ENCODE assay signal across 9 cellular contexts in the genomic region with DNA sequence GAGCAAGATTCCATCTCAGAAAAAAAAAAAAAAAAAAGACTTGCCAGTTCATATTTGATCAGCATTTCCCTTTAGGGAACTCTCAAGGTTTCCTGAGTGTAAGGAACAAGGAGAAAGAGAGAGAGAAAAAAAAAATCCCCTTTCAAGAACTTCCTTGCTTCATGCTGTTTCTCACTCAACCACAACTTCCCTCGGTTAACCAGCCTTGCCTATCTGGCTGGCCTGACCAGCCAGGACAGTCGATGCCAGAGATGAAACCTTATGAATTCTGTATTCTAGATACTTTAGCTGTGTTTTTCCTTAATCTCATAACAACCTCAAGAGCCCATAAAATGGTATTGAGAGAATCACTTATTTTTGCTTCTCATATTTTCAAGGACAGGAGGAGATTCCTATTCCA. TPM values are rescaled to one million over a fixed set of nuclear protein-coding genes. Genes with fewer than 3 reads are reported as not detected.
DNase-seq lines count a peak whose midpoint lies in the region; FAIRE-seq and TF ChIP-seq lines count a peak whose summit lies in the region.
"Had no signal": no experiment of that assay in that cellular context is flagged by ENCODE, and none has a peak within 500 bp of the region (broad histone marks: within the 10 kb centered on the region; RNA-seq: fewer than 3 reads in every experiment).

No MANE protein-coding gene starts in this region.

- H3K56ac ChIP-seq in H1 (replicated peaks; ENCODE audit: insufficient read length, low read depth, low read length), result no peak overlapping the region

- H4K5ac ChIP-seq in H1 (ENCODE audit: insufficient read length, low read depth, low read length), result no peak overlapping the region

- H3K9me2 ChIP-seq in OCI-LY7 (ENCODE audit: insufficient read depth, low read length), result no peaks in the 10 kb centered on the region

- H3K18ac ChIP-seq in H1 (ENCODE audit: extremely low read depth, low read length), result no peak overlapping the region

- H2BK20ac ChIP-seq in H1 (ENCODE audit: low read length), result no peak overlapping the region; the same call in 1 of the 2 replicates

- H3K27ac ChIP-seq in OCI-LY7 (ENCODE audit: low read depth, low read length, poor library complexity, severe bottlenecking) (peak overlapping the region; percentile 21), H1 (ENCODE audit: low read depth, low read length) (no peak overlapping the region; the same call in 1 of the 2 replicates), skin epidermis (peak overlapping the region in 20 of 21 experiments; percentile 24 to 98 (median 92))

- H3K27me3 ChIP-seq in H1 (replicated peaks in 1 of 4; ENCODE audit: control insufficient read depth in 3 of 4, extremely low read depth in 1 of 4, insufficient read depth in 3 of 4, low read length in 3 of 4), result no peaks in the 10 kb centered on the region

- no peak overlapping the region for H3K23ac ChIP-seq in H1 (ENCODE audit: insufficient read length)

- intact Hi-C loops in OCI-LY7 (cut with micrococcal nuclease; ENCODE audit: unreplicated experiment), result no loop called here

- H2BK120ac ChIP-seq in H1 (replicated peaks; ENCODE audit: low read depth, low read length), result peak overlapping the region; percentile 34

- no peak for FAIRE-seq in H1 (lab: Jason Lieb, UNC)

- CTCF ChIA-PET in OCI-LY7 (lab: Charles Lee; ENCODE audit: unreplicated experiment) (interaction anchor here (1.5 to 1.7 kb wide), 2 partner anchors 11 to 21 kb away, joined by 5 to 6 read pairs; no protein-coding TSS in a partner anchor), H1 (lab: Charles Lee; ENCODE audit: partially characterized antibody) (interaction anchor here (0.8 to 2.1 kb wide), 5 partner anchors 11 to 243 kb away, joined by 3 to 15 read pairs (median 3); no protein-coding TSS in a partner anchor)

- H4K8ac ChIP-seq in H1 (ENCODE audit: extremely low read depth, insufficient read depth, low read length), result no peak overlapping the region

- H2AK5ac ChIP-seq in H1 (ENCODE audit: low read depth, low read length), result no peak overlapping the region

- H3K4me2 ChIP-seq in OCI-LY7 (ENCODE audit: low read length), result peak overlapping the region; percentile 54
- peak overlapping the region in 1 of 2 experiments; percentile 21; a peak in 1 of 4 replicates for H3K4me2 ChIP-seq in H1 (ENCODE audit: insufficient read depth in 1 of 2, low read depth in 2 of 2, low read length in 2 of 2)

- H3K36me3 ChIP-seq in OCI-LY7 (ENCODE audit: insufficient read depth, low read length), result 0 out of 2 replicates have a peak, but pooled peaks cover 5% of the 10 kb centered on the region
- H3K36me3 ChIP-seq in H1 (ENCODE audit: control insufficient read depth in 2 of 4, insufficient read depth in 4 of 4, low read length in 3 of 4), result peaks cover 0 to 2% (median 0%) of the 10 kb centered on the region in 4 experiments; a peak in 1 of 8 replicates

- no peak for TF ChIP-seq EP300 in H1 (IDR thresholded peaks at IDR 0.05; ENCODE audit: borderline replicate concordance in 1 of 2, low read depth in 2 of 2, low read length in 2 of 2)

- H3K23me2 ChIP-seq in H1 (ENCODE audit: low read depth, low read length), result peaks cover 2% of the 10 kb centered on the region; the same call in 1 of the 2 replicates

- H3K4me3 ChIP-seq in OCI-LY7 (ENCODE audit: low read depth, low read length, poor library complexity, severe bottlenecking), result peak overlapping the region; percentile 29
- H3K4me3 ChIP-seq in H1 (ENCODE audit: extremely low read depth in 1 of 4, insufficient read depth in 2 of 4, low read depth in 3 of 4, low read length in 4 of 4), result no peak overlapping the region
- no peak overlapping the region for H3K4me3 ChIP-seq in skin epidermis

- H2AFZ ChIP-seq in OCI-LY7 (ENCODE audit: low read length) (peak overlapping the region; percentile 99), H1 (ENCODE audit: low read length) (peak overlapping the region; percentile 42; the same call in 1 of the 2 replicates)

- H3K9me3 ChIP-seq in OCI-LY7 (ENCODE audit: low read length) (no peaks in the 10 kb centered on the region), H1 (ENCODE audit: insufficient read depth in 2 of 2, low read depth in 1 of 2, low read length in 1 of 2) (no peaks in the 10 kb centered on the region)

- H3K14ac ChIP-seq in H1 (ENCODE audit: insufficient read length), result no peak overlapping the region

- no peak overlapping the region for H3K9ac ChIP-seq in H1 (replicated peaks in 1 of 4; ENCODE audit: extremely low read depth in 1 of 4, low read depth in 3 of 4, low read length in 3 of 4)

- DNase-seq in SIG-M5 treated with dmso at 0.1 percent for 504 hours (lab: John Stamatoyannopoulos, UW; ENCODE audit: unreplicated experiment) (peak; percentile 63), SIG-M5 (lab: John Stamatoyannopoulos, UW) (no peak), OCI-LY7 (ENCODE audit: low spot score) (no peak), H1 (ENCODE audit: low read depth in 1 of 2, low spot score in 2 of 2) (no peak), GM20000 (ENCODE audit: low spot score) (no peak), NCI-H446 (lab: John Stamatoyannopoulos, UW) (no peak), NCI-H2029 treated with DMSO at 0.1 percent for 48 hours (lab: John Stamatoyannopoulos, UW) (no peak)
- DNase-seq: 8988T had no signal

- peaks cover 31% of the 10 kb centered on the region for H3K4me1 ChIP-seq in OCI-LY7 (ENCODE audit: insufficient read depth, low read length, poor library complexity, severe bottlenecking)
- H3K4me1 ChIP-seq in H1 (replicated peaks in 1 of 4; ENCODE audit: control insufficient read depth in 3 of 4, insufficient read depth in 4 of 4, low read length in 3 of 4), result peaks cover 4 to 12% (median 10%) of the 10 kb centered on the region in 4 experiments; a peak in 5 of 7 replicates

- H2BK12ac ChIP-seq in H1 (ENCODE audit: low read depth, low read length), result no peak overlapping the region

- no peak overlapping the region for H2BK5ac ChIP-seq in H1 (ENCODE audit: low read depth, low read length)

- no peak overlapping the region for H2BK15ac ChIP-seq in H1 (ENCODE audit: low read length)

- TF ChIP-seq CTCF in OCI-LY7 (conservative IDR thresholded peaks at IDR 0.05; ENCODE audit: low read length) (no peak), H1 (IDR thresholded peaks at IDR 0.05; ENCODE audit: control extremely low read depth in 1 of 3, insufficient read depth in 1 of 3, low read depth in 1 of 3, low read length in 3 of 3) (no peak), GM20000 (IDR thresholded peaks at IDR 0.05; ENCODE audit: extremely low read depth, missing control alignments) (no peak)

- peaks cover 19% of the 10 kb centered on the region for H3K79me2 ChIP-seq in OCI-LY7 (ENCODE audit: insufficient read depth, low read depth, low read length)
- H3K79me2 ChIP-seq in H1 (ENCODE audit: control insufficient read depth in 1 of 2, insufficient read depth in 2 of 2, low read length in 2 of 2), result peaks cover 13 to 19% of the 10 kb centered on the region in 2 experiments; a peak in 3 of 4 replicates

- no peak overlapping the region for H4K91ac ChIP-seq in H1 (replicated peaks; ENCODE audit: insufficient read length, low read length)

- BruUV-seq in OCI-LY7 (replicated peaks; lab: Mats Ljungman, UMichigan), result no TSS peak

- no peak for TF ChIP-seq RAD21 in H1 (IDR thresholded peaks at IDR 0.05 in 1 of 2, conservative IDR thresholded peaks at IDR 0.05 in 1 of 2; ENCODE audit: low read depth in 2 of 2, low read length in 2 of 2)

- 78% methylated on average over 1 of the region's 2 CpGs; no CpG with 5 or more reads in 1 of the 2 experiments for WGBS in H1 (ENCODE audit: extremely low coverage in 1 of 2, insufficient coverage in 1 of 2, insufficient read length in 1 of 2, insufficient replicate concordance in 2 of 2, low coverage in 1 of 2, low lambda C conversion rate in 2 of 2, missing lambda C conversion rate in 1 of 2), 2 experiments

- H4K20me1 ChIP-seq in OCI-LY7 (ENCODE audit: insufficient read depth, low read length) (no peaks in the 10 kb centered on the region), H1 (replicated peaks in 1 of 2; ENCODE audit: control insufficient read depth in 1 of 2, insufficient read depth in 2 of 2, low read length in 2 of 2) (peaks cover 0 to 2% of the 10 kb centered on the region in 2 experiments)

- no peaks in the 10 kb centered on the region for H3K79me1 ChIP-seq in H1 (ENCODE audit: low read depth, low read length)

- POLR2A ChIA-PET in OCI-LY7 (lab: Charles Lee) (interaction anchor here (0.7 to 1.4 kb wide), 5 partner anchors 11 to 783 kb away, joined by 3 to 6 read pairs (median 5); no protein-coding TSS in a partner anchor), H1 (lab: Charles Lee; ENCODE audit: partially characterized antibody) (interaction anchor here (0.7 to 1.3 kb wide), 4 partner anchors 9 to 248 kb away, joined by 3 to 5 read pairs (median 4); no protein-coding TSS in a partner anchor)

- H3K4ac ChIP-seq in H1 (replicated peaks; ENCODE audit: insufficient read length, low read depth, low read length), result no peak overlapping the region

- TF ChIP-seq POLR2A in H1 (IDR thresholded peaks at IDR 0.05; ENCODE audit: control extremely low read depth in 1 of 2, low read depth in 2 of 2, low read length in 2 of 2), result no peak

TF ChIP-seq in H1, 55 proteins besides CTCF, POLR2A, EP300 and RAD21 (continues in another document):
- TF ChIP-seq RFX5 (IDR thresholded peaks at IDR 0.05; ENCODE audit: borderline replicate concordance, low read depth, low read length) (no peak), TAF1 (IDR thresholded peaks at IDR 0.05; ENCODE audit: low read depth, low read length) (no peak), ATF3 (IDR thresholded peaks at IDR 0.05; ENCODE audit: insufficient read depth, low read depth, low read length) (no peak), CREB1 (IDR thresholded peaks at IDR 0.05) (no peak), SAP30 (IDR thresholded peaks at IDR 0.05; ENCODE audit: insufficient read depth, insufficient replicate concordance, low read length) (no peak), RXRA (IDR thresholded peaks at IDR 0.05; ENCODE audit: insufficient read depth, low read depth, low read length) (no peak), KDM5A (IDR thresholded peaks at IDR 0.05; ENCODE audit: low read length) (no peak), TEAD4 (IDR thresholded peaks at IDR 0.05; ENCODE audit: low read depth, low read length) (no peak)

RNA-seq across cellular contexts. Expression of gene N4BP1, which starts 2.6 kb away (rescaled TPM):
- 15.2 and 22.0 TPM in 2 replicates for total RNA-seq in OCI-LY7 (2014; rRNA removed; shearing (Covaris generic))
- 26.6 and 33.3 TPM in 2 replicates for total RNA-seq in OCI-LY7 (2022)
- total RNA-seq in H1 (2021; fragmentation: NEBNext Ultra II Directional; extraction: Animal tissue kit (Norgen Biotek cat#: 25700)), result 33.1 and 33.4 TPM in 2 replicates
- 13.5 TPM in 2 replicates for polyA plus RNA-seq in H1 (2011; rRNA removed)
- polyA plus RNA-seq in H1 (2011; cell fraction: cytosol; rRNA removed), result 9.5 TPM
- 15.5 TPM for polyA plus RNA-seq in H1 (2011; cell fraction: nucleus; rRNA removed)
- 14.9 to 24.2 TPM (median 20.0 TPM) in 4 replicates for polyA plus RNA-seq in H1 (2012, experiment 1 of 2)
- 2.8 TPM for polyA plus RNA-seq in H1 (2012, experiment 2 of 2)
- 15.9 TPM for polyA plus RNA-seq in H1 (2013, experiment 1 of 2)
- polyA plus RNA-seq in H1 (2013, experiment 2 of 2), result 17.5 TPM
- polyA minus RNA-seq in H1 (2011; rRNA and poly(A)+ RNA removed), result 15.0 and 18.8 TPM in 2 replicates
- 26.5 TPM for polyA minus RNA-seq in H1 (2011; cell fraction: cytosol; rRNA and poly(A)+ RNA removed)
- polyA minus RNA-seq in H1 (2011; cell fraction: nucleus; rRNA and poly(A)+ RNA removed), result 33.1 TPM
